Comparison of ENCODE assay signal across 10 cellular contexts in the genomic region with DNA sequence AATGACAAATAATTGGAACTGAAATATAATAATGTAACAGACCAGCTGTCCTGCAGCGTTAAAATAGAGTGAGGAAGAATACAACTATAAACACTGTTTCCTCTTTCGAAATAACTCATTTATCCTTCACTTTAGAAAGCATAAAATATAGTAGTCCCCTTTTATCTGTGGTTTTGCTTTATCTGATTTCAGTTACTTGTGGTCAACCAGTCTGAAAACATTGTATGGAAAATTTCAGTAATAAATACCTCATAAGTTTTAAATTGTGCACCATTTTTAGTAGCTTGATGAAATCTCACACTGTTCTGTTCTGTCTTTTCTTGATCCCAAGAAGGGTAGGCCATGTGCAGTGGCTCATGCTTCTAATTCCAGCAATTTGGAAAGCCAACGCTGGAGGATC. TPM values are rescaled to one million over a fixed set of nuclear protein-coding genes. Genes with fewer than 3 reads are reported as not detected.
A peak's percentile ranks its signal among the peaks of the same experiment; 100 is the strongest.
DNase-seq lines count a peak whose midpoint lies in the region; ATAC-seq lines count a peak whose summit lies in the region.
"Had no signal": no experiment of that assay in that cellular context is flagged by ENCODE, and none has a peak within 500 bp of the region (broad histone marks: within the 10 kb centered on the region; RNA-seq: fewer than 3 reads in every experiment).

No MANE protein-coding gene starts in this region.

- ATAC-seq in GM19463 (IDR thresholded peaks at IDR 0.05; ENCODE audit: unreplicated experiment) = peak; percentile 77
- ATAC-seq in HG03135 (IDR thresholded peaks at IDR 0.05; ENCODE audit: unreplicated experiment) = peak; percentile 68
- no peak for ATAC-seq in sciatic nerve
- ATAC-seq: left cardiac atrium had no signal

- intact Hi-C loops in sciatic nerve (cut with DNase I) = no loop called here

- DNase-seq in A172 (ENCODE audit: low spot score) (peak; percentile 37), RPMI7951 (ENCODE audit: low read depth) (peak; percentile 47), NCI-H1092 treated with DMSO at 0.1 percent for 48 hours (lab: John Stamatoyannopoulos, UW) (no peak), retina (no peak), RPMI8226 (no peak), sciatic nerve (ENCODE audit: low spot score) (no peak)
- DNase-seq: activated T-cell treated with anti-CD3 and anti-CD28 coated beads, Interleukin-2, amount 50 U/mL, for 1 hour; left cardiac atrium had no signal

RNA-seq across cellular contexts. Expression of a gene that starts 31.6 kb away (rescaled TPM):
- 45.4 and 53.8 TPM in 2 replicates for total RNA-seq in A172 (2014; rRNA removed; shearing (Covaris generic))
- 29.5 and 38.8 TPM in 2 replicates for total RNA-seq in RPMI7951 (2014; rRNA removed; shearing (Covaris generic))
- 11.7 TPM for total RNA-seq in sciatic nerve

Comparison
In these comparisons a context has a peak if more than half of its experiments do, and no peak if none do; other contexts are left out.
1. DNase-seq: peak in A172 (single experiment) and RPMI7951 (single experiment); none in NCI-H1092 treated with DMSO at 0.1 percent for 48 hours (single experiment), retina (single experiment), RPMI8226 (single experiment) and sciatic nerve (single experiment).